8 cellular contexts compared by ENCODE assay signal in the genomic region with DNA sequence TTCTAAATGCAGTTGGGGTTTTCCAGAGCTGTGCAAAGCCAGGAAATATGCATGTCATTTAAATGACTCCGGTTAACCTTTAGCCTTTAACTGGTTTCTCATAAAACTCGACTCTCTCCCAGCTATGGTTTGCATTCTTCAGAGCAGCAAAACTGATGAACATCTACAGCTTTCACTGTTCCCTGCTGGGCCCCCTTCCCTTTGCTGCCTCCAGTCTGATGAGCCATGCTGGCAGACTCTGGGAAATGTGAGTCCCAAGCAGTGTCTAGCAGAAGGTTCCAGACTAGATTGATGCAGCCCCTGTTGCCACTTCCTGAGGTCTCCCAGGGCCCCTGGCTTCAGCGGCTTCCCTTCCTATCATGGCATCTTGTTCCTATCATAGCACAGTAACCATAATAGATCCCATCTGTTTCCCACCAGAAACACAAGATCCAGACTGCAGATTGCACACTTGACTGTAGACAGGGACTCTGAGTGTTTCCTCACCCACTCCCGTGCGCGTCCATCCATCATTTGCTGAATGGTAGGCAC.
DNase-seq lines count a peak whose midpoint lies in the region; ATAC-seq and TF ChIP-seq lines count a peak whose summit lies in the region.

No MANE protein-coding gene starts in this region.

- H3K36me3 ChIP-seq in hepatocyte (replicated peaks; ENCODE audit: insufficient read depth, low read depth) (no peaks in the 10 kb centered on the region), uterus (no peaks in the 10 kb centered on the region), esophagus squamous epithelium (peaks cover 0 to 54% (median 0%) of the 10 kb centered on the region in 3 donors)

- peaks cover 12% of the 10 kb centered on the region for H3K36me3 Mint-ChIP-seq in natural killer cell treated with Interleukin-12 subunit alpha and Interleukin-12 subunit beta and Interleukin-15 and Interleukin-18, amount 100 ng/mL, for 72 hours
- H3K36me3 Mint-ChIP-seq in natural killer cell, result no peaks in the 10 kb centered on the region
- no peaks in the 10 kb centered on the region for H3K36me3 Mint-ChIP-seq in WTC11

- POLR2A ChIA-PET in WTC11 (lab: Charles Lee), result no interaction called here

- H3K4me3 ChIP-seq in hepatocyte, result no peak overlapping the region
- no peak overlapping the region for H3K4me3 ChIP-seq in uterus
- no peak overlapping the region for H3K4me3 ChIP-seq in esophagus squamous epithelium

- no peak overlapping the region for H2AFZ ChIP-seq in hepatocyte

- H3K27me3 ChIP-seq in hepatocyte (no peaks in the 10 kb centered on the region), uterus (no peaks in the 10 kb centered on the region), esophagus squamous epithelium (no peaks in the 10 kb centered on the region)

- TF ChIP-seq CTCF in natural killer cell (IDR thresholded peaks at IDR 0.05), result no peak
- TF ChIP-seq CTCF in WTC11 (IDR thresholded peaks at IDR 0.05), result no peak
- no peak for TF ChIP-seq CTCF in hepatocyte (IDR thresholded peaks at IDR 0.05; ENCODE audit: poor library complexity)
- no peak for TF ChIP-seq CTCF in uterus (IDR thresholded peaks at IDR 0.05)
- TF ChIP-seq CTCF in esophagus squamous epithelium (IDR thresholded peaks at IDR 0.05), result no peak

- H3K4me1 ChIP-seq in hepatocyte (ENCODE audit: insufficient read depth), result peaks cover 53% of the 10 kb centered on the region
- peaks cover 26 to 34% of the 10 kb centered on the region in 2 donors for H3K4me1 ChIP-seq in uterus
- H3K4me1 ChIP-seq in esophagus squamous epithelium, result peaks cover 0 to 45% (median 29%) of the 10 kb centered on the region in 3 donors

- 40% methylated on average over 6 of the region's 6 CpGs for WGBS in hepatocyte (ENCODE audit: low lambda C conversion rate, missing lambda C conversion rate)
- WGBS in esophagus squamous epithelium, 2 donors, result 57 to 64% methylated on average over 6 of the region's 6 CpGs

- CTCF ChIA-PET in WTC11 (lab: Charles Lee), result no interaction called here

- H3K9me2 ChIP-seq in hepatocyte (replicated peaks; ENCODE audit: insufficient read depth), result no peaks in the 10 kb centered on the region

- H3K9me3 Mint-ChIP-seq in natural killer cell treated with Interleukin-12 subunit alpha and Interleukin-12 subunit beta and Interleukin-15 and Interleukin-18, amount 100 ng/mL, for 72 hours, result no peaks in the 10 kb centered on the region
- H3K9me3 Mint-ChIP-seq in natural killer cell (no peaks in the 10 kb centered on the region), WTC11 (no peaks in the 10 kb centered on the region)

- peak overlapping the region; percentile 67 for H3K4me3 Mint-ChIP-seq in natural killer cell treated with Interleukin-12 subunit alpha and Interleukin-12 subunit beta and Interleukin-15 and Interleukin-18, amount 100 ng/mL, for 72 hours
- H3K4me3 Mint-ChIP-seq in natural killer cell (no peak overlapping the region), WTC11 (no peak overlapping the region)

- intact Hi-C loops in natural killer cell (cut with micrococcal nuclease) (no loop called here), uterus (cut with DNase I; ENCODE audit: low total_unique reads) (no loop called here), esophagus squamous epithelium (cut with DNase I) (no loop called here)

- TF ChIP-seq POLR2A in uterus (IDR thresholded peaks at IDR 0.05) (no peak), esophagus squamous epithelium (IDR thresholded peaks at IDR 0.05) (no peak)

- ATAC-seq in natural killer cell treated with Interleukin-12 subunit alpha and Interleukin-12 subunit beta and Interleukin-15 and Interleukin-18, amount 100 ng/mL, for 72 hours, result no peak
- no peak for ATAC-seq in natural killer cell
- no peak for ATAC-seq in WTC11
- no peak for ATAC-seq in left lobe of liver

- H4K20me1 ChIP-seq in hepatocyte (ENCODE audit: insufficient read depth, poor library complexity, severe bottlenecking), result no peaks in the 10 kb centered on the region

- H3K9me3 ChIP-seq in hepatocyte (ENCODE audit: low read depth), result no peaks in the 10 kb centered on the region
- H3K9me3 ChIP-seq in uterus, result no peaks in the 10 kb centered on the region
- H3K9me3 ChIP-seq in esophagus squamous epithelium, result no peaks in the 10 kb centered on the region

- DNase-seq in natural killer cell treated with Interleukin-12 subunit alpha and Interleukin-12 subunit beta and Interleukin-15 and Interleukin-18, amount 100 ng/mL, for 72 hours (ENCODE audit: low spot score), result no peak
- no peak for DNase-seq in natural killer cell
- DNase-seq in WTC11 (ENCODE audit: low spot score), result no peak
- peak; percentile 74 for DNase-seq in hepatocyte (ENCODE audit: low spot score)
- DNase-seq in uterus, result peak in 1 of 2 donors; percentile 41
- DNase-seq in left lobe of liver (ENCODE audit: low spot score), result no peak
- no peak for DNase-seq in esophagus squamous epithelium (lab: John Stamatoyannopoulos, UW)
- DNase-seq in GOT3 (lab: John Stamatoyannopoulos, UW), result no peak

- peak overlapping the region; percentile 49 for H3K4me2 ChIP-seq in hepatocyte

- H3K27ac ChIP-seq in hepatocyte, result peak overlapping the region; percentile 75
- peak overlapping the region; percentile 46 to 57 for H3K27ac ChIP-seq in uterus
- peak overlapping the region in 1 of 4 donors; percentile 16 for H3K27ac ChIP-seq in esophagus squamous epithelium

- peak overlapping the region; percentile 80 to 97 for H3K27ac Mint-ChIP-seq in natural killer cell treated with Interleukin-12 subunit alpha and Interleukin-12 subunit beta and Interleukin-15 and Interleukin-18, amount 100 ng/mL, for 72 hours
- H3K27ac Mint-ChIP-seq in natural killer cell (peak overlapping the region in 1 of 2 donors; percentile 36), WTC11 (peak overlapping the region; percentile 37; the same call in 1 of the 2 replicates)

- H3K79me2 ChIP-seq in hepatocyte, result no peaks in the 10 kb centered on the region

- H3K27me3 Mint-ChIP-seq in natural killer cell treated with Interleukin-12 subunit alpha and Interleukin-12 subunit beta and Interleukin-15 and Interleukin-18, amount 100 ng/mL, for 72 hours, result no peaks in the 10 kb centered on the region
- H3K27me3 Mint-ChIP-seq in natural killer cell (ENCODE audit: low read depth in 2 of 2), result no peaks in the 10 kb centered on the region
- no peaks in the 10 kb centered on the region for H3K27me3 Mint-ChIP-seq in WTC11 (ENCODE audit: low read depth)

- H3K4me1 Mint-ChIP-seq in natural killer cell treated with Interleukin-12 subunit alpha and Interleukin-12 subunit beta and Interleukin-15 and Interleukin-18, amount 100 ng/mL, for 72 hours (ENCODE audit: low read depth in 2 of 2), result peaks cover 57 to 61% of the 10 kb centered on the region in 2 donors
- peaks cover 18 to 20% of the 10 kb centered on the region in 2 donors for H3K4me1 Mint-ChIP-seq in natural killer cell
- peaks cover 10% of the 10 kb centered on the region for H3K4me1 Mint-ChIP-seq in WTC11

TF ChIP-seq in WTC11, 78 proteins besides CTCF, POLR2A, EP300 and RAD21:
- TF ChIP-seq, protein P1, sequence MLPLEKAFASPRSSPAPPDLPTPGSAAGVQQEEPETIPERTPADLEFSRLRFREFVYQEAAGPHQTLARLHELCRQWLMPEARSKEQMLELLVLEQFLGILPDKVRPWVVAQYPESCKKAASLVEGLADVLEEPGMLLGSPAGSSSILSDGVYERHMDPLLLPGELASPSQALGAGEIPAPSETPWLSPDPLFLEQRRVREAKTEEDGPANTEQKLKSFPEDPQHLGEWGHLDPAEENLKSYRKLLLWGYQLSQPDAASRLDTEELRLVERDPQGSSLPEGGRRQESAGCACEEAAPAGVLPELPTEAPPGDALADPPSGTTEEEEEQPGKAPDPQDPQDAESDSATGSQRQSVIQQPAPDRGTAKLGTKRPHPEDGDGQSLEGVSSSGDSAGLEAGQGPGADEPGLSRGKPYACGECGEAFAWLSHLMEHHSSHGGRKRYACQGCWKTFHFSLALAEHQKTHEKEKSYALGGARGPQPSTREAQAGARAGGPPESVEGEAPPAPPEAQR (CRISPR knock-in tag; IDR thresholded peaks at IDR 0.05), result no peak
- TF ChIP-seq HMGA2 (CRISPR knock-in tag; IDR thresholded peaks at IDR 0.05) (no peak), ATF1 (CRISPR knock-in tag; IDR thresholded peaks at IDR 0.05) (no peak)
